8 cellular contexts compared by ENCODE assay signal in genomic region chr7:128236924-128237586, GRCh38. TPM values are rescaled to one million over a fixed set of nuclear protein-coding genes. Genes with fewer than 3 reads are reported as not detected.
DNase-seq lines count a peak whose midpoint lies in the region; ATAC-seq, FAIRE-seq and TF ChIP-seq lines count a peak whose summit lies in the region.

No MANE protein-coding gene starts in this region.

- H4K8ac ChIP-seq in neuronal stem cell (ENCODE audit: low read depth, low read length): no peak overlapping the region

- no peak overlapping the region for H3K23ac ChIP-seq in neuronal stem cell (ENCODE audit: low read depth, low read length, poor library complexity)

- CTCF ChIA-PET in GM12878 (lab: Yijun Ruan, JAX): no interaction called here

- TF ChIP-seq CTCF in DND-41 (IDR thresholded peaks at IDR 0.05; ENCODE audit: borderline replicate concordance, extremely low read depth, low read length, poor library complexity, severe bottlenecking): no peak
- TF ChIP-seq CTCF in GM12878 (IDR thresholded peaks at IDR 0.05 in 2 of 3, conservative IDR thresholded peaks at IDR 0.05 in 1 of 3; ENCODE audit: control insufficient read depth in 2 of 3, extremely low read depth in 1 of 3, insufficient read depth in 1 of 3, low read depth in 3 of 3, low read length in 3 of 3): no peak

- no peak overlapping the region for H3K4me2 ChIP-seq in DND-41 (ENCODE audit: insufficient read depth, low read length)
- no peak overlapping the region for H3K4me2 ChIP-seq in GM12878 (ENCODE audit: control insufficient read depth, insufficient read depth)
- H3K4me2 ChIP-seq in neuronal stem cell (ENCODE audit: insufficient read depth, low read length, poor library complexity, severe bottlenecking): no peak overlapping the region

- no TSS peak for BruUV-seq in GM12878 (replicated peaks; lab: Mats Ljungman, UMichigan)

- no peak for TF ChIP-seq POLR2A in GM12878 (IDR thresholded peaks at IDR 0.05; ENCODE audit: low read depth, low read length)

- H3K79me1 ChIP-seq in neuronal stem cell (ENCODE audit: low read depth, low read length): no peaks in the 10 kb centered on the region

- no peaks in the 10 kb centered on the region for H3K36me3 ChIP-seq in DND-41 (ENCODE audit: insufficient read depth, low read length)
- no peaks in the 10 kb centered on the region for H3K36me3 ChIP-seq in GM12878 (ENCODE audit: control insufficient read depth in 2 of 2, insufficient read depth in 2 of 2, low read length in 1 of 2)
- H3K36me3 ChIP-seq in neuronal stem cell (replicated peaks in 1 of 2; ENCODE audit: control insufficient read depth in 2 of 2, insufficient read depth in 2 of 2, low read length in 2 of 2): no peaks in the 10 kb centered on the region

- H3K79me2 ChIP-seq in DND-41 (ENCODE audit: insufficient read depth, low read length): no peaks in the 10 kb centered on the region
- H3K79me2 ChIP-seq in GM12878 (ENCODE audit: control insufficient read depth, insufficient read depth, low read length): no peaks in the 10 kb centered on the region

- POLR2A ChIA-PET in GM12878 (lab: Charles Lee): no interaction called here

- TF ChIP-seq RAD21 in GM12878 (IDR thresholded peaks at IDR 0.05; ENCODE audit: insufficient read depth, low read depth, low read length): no peak

- 50% methylated on average over 1 of the region's 1 CpG for WGBS in GM12878 (ENCODE audit: insufficient coverage, insufficient replicate concordance, low lambda C conversion rate, missing lambda C conversion rate)
- no CpG with 5 or more reads among the region's 1 CpG for WGBS in neuronal stem cell (ENCODE audit: extremely low coverage in 2 of 2, insufficient read length in 2 of 2, insufficient replicate concordance in 1 of 2), 2 donors

- no peak overlapping the region for H2AK5ac ChIP-seq in neuronal stem cell (ENCODE audit: low read depth, low read length)

- H3K27me3 ChIP-seq in DND-41 (ENCODE audit: insufficient read depth, low read length, poor library complexity): no peaks in the 10 kb centered on the region
- no peaks in the 10 kb centered on the region for H3K27me3 ChIP-seq in GM12878 (replicated peaks in 1 of 2; ENCODE audit: control insufficient read depth in 2 of 2, insufficient read depth in 2 of 2, low read length in 1 of 2)
- peaks cover 0 to 25% (median 0%) of the 10 kb centered on the region in 3 experiments for H3K27me3 ChIP-seq in neuronal stem cell (ENCODE audit: control insufficient read depth in 3 of 3, insufficient read depth in 3 of 3, low read depth in 1 of 3, low read length in 3 of 3)

- FAIRE-seq in GM12878 (lab: Jason Lieb, UNC): no peak

- peaks cover 9% of the 10 kb centered on the region for H3K4me1 ChIP-seq in DND-41 (ENCODE audit: insufficient read depth, low read length)
- no peaks in the 10 kb centered on the region for H3K4me1 ChIP-seq in GM12878 (ENCODE audit: control insufficient read depth, insufficient read depth, low read length)
- H3K4me1 ChIP-seq in neuronal stem cell (ENCODE audit: control insufficient read depth in 2 of 2, insufficient read depth in 1 of 2, low read depth in 1 of 2, low read length in 2 of 2): peaks cover 0 to 6% of the 10 kb centered on the region in 2 donors

- H2BK5ac ChIP-seq in neuronal stem cell (ENCODE audit: low read length): no peak overlapping the region

- no peak overlapping the region for H2BK15ac ChIP-seq in neuronal stem cell (ENCODE audit: low read length)

- no peak for TF ChIP-seq EP300 in GM12878 (IDR thresholded peaks at IDR 0.05; ENCODE audit: borderline replicate concordance in 1 of 2, control insufficient read depth in 1 of 2, low read depth in 2 of 2, low read length in 2 of 2)

- no peak overlapping the region for H3K4ac ChIP-seq in neuronal stem cell (ENCODE audit: low read length)

- H3K4me3 ChIP-seq in DND-41 (ENCODE audit: low read depth in 1 of 2, low read length in 2 of 2): no peak overlapping the region
- H3K4me3 ChIP-seq in GM12878: no peak overlapping the region
- H3K4me3 ChIP-seq in neuronal stem cell (ENCODE audit: low read length in 2 of 2): no peak overlapping the region

- ATAC-seq in DND-41 (ENCODE audit: insufficient read depth, low read depth) (peak; percentile 78), GM21786 (IDR thresholded peaks at IDR 0.05; ENCODE audit: unreplicated experiment) (peak; percentile 55), GM12878 (peak; percentile 75)

- in situ Hi-C loops in GM12878 (cut with MboI): no loop called here

- intact Hi-C loops in GM12878 (cut with micrococcal nuclease; ENCODE audit: unreplicated experiment): no loop called here

- DNase-seq in DND-41 (peak; percentile 26), NCI-H226 (peak; percentile 72), GM12878 (ENCODE audit: low read depth, low spot score) (peak; percentile 28), neuronal stem cell (ENCODE audit: low spot score) (no peak), midbrain (lab: John Stamatoyannopoulos, UW) (no peak), D341Med (ENCODE audit: low spot score) (no peak), ecto neural progenitor cell (ENCODE audit: low spot score) (no peak)

- H4K91ac ChIP-seq in neuronal stem cell (ENCODE audit: low read depth, low read length, poor library complexity): no peak overlapping the region

- no peak overlapping the region for H3K27ac ChIP-seq in DND-41 (ENCODE audit: low read length)
- H3K27ac ChIP-seq in GM12878 (ENCODE audit: control insufficient read depth, insufficient read depth): no peak overlapping the region
- H3K27ac ChIP-seq in neuronal stem cell (replicated peaks; ENCODE audit: low read length): no peak overlapping the region

- H3K9me3 ChIP-seq in DND-41 (ENCODE audit: insufficient read depth, low read length, severe bottlenecking) (peaks cover 14% of the 10 kb centered on the region), GM12878 (replicated peaks; ENCODE audit: control insufficient read depth, insufficient read depth, low read length) (peaks cover 4% of the 10 kb centered on the region; the same call in 2 of the 3 replicates), neuronal stem cell (replicated peaks in 1 of 2; ENCODE audit: control insufficient read depth in 2 of 2, insufficient read depth in 1 of 2, low read depth in 1 of 2, low read length in 2 of 2) (peaks cover 2 to 3% of the 10 kb centered on the region in 2 donors)

- no peak overlapping the region for H3K18ac ChIP-seq in neuronal stem cell (ENCODE audit: low read length)

- H3K14ac ChIP-seq in neuronal stem cell (ENCODE audit: low read length): no peak overlapping the region

- H2AFZ ChIP-seq in DND-41 (ENCODE audit: low read depth, low read length): peak overlapping the region; percentile 13; the same call in 1 of the 2 replicates
- peak overlapping the region; percentile 6; the same call in 1 of the 2 replicates for H2AFZ ChIP-seq in GM12878 (ENCODE audit: control insufficient read depth, low read depth, low read length)
- H2AFZ ChIP-seq in neuronal stem cell (ENCODE audit: low read length): peak overlapping the region; percentile 46

- H2BK12ac ChIP-seq in neuronal stem cell (ENCODE audit: low read length): no peak overlapping the region

- SMC1A ChIA-PET in GM12878 (lab: Charles Lee; ENCODE audit: uncharacterized antibody, unreplicated experiment): interaction anchor here (1.5 kb wide), 1 partner anchor 14 kb away, joined by 3 read pairs; no protein-coding TSS in a partner anchor

- no peak overlapping the region for H3K9ac ChIP-seq in DND-41 (ENCODE audit: low read depth, low read length)
- H3K9ac ChIP-seq in GM12878 (ENCODE audit: control insufficient read depth, insufficient read depth, low read length): no peak overlapping the region
- H3K9ac ChIP-seq in neuronal stem cell (ENCODE audit: low read depth, low read length, poor library complexity): no peak overlapping the region

- no peak overlapping the region for H2BK120ac ChIP-seq in neuronal stem cell (ENCODE audit: low read depth, low read length)

- H4K20me1 ChIP-seq in DND-41 (ENCODE audit: insufficient read depth, low read length) (no peaks in the 10 kb centered on the region), GM12878 (ENCODE audit: control insufficient read depth, insufficient read depth) (no peaks in the 10 kb centered on the region)

- RAD21 ChIA-PET in GM12878 (lab: Charles Lee; ENCODE audit: unreplicated experiment): no interaction called here

TF ChIP-seq in GM12878, 131 proteins besides CTCF, POLR2A, EP300 and RAD21 (continues in another document):
- TF ChIP-seq MXI1 (IDR thresholded peaks at IDR 0.05; ENCODE audit: low read depth, low read length) (no peak), PBX3 (IDR thresholded peaks at IDR 0.05; ENCODE audit: insufficient replicate concordance, low read depth, low read length) (no peak), RB1 (IDR thresholded peaks at IDR 0.05; ENCODE audit: borderline replicate concordance) (no peak), SPI1 (IDR thresholded peaks at IDR 0.05; ENCODE audit: borderline replicate concordance, insufficient read depth, low read depth, low read length) (no peak), SIN3A (IDR thresholded peaks at IDR 0.05; ENCODE audit: low read depth, low read length) (no peak)

RNA-seq across cellular contexts. Expression of gene LEP, which starts 4.0 kb away (rescaled TPM):
- total RNA-seq in GM12878 (2013; cell fraction: nucleolus; rRNA removed): not detected in 2 replicates
- total RNA-seq in GM12878 (2014; rRNA removed) (not detected in 2 replicates), GM12878 (2014; rRNA removed; fragmentation: Illumina TruSeq; extraction: Trizol) (not detected in 2 replicates), GM12878 (2021) (not detected in 2 replicates)
- not detected for polyA plus RNA-seq in GM12878 (2011; ENCODE audit: low read depth)
- polyA plus RNA-seq in GM12878 (2011; rRNA removed) (not detected in 2 replicates), GM12878 (2014; fragmentation: Illumina TruSeq; extraction: Trizol) (not detected in 2 replicates), GM12878 (2014; fragmentation: Nextera tagmentation; extraction: Ambion mirVana) (not detected), GM12878 (2014; rRNA removed) (not detected in 2 replicates), GM12878 (2016; fragmentation: Nextera tagmentation; extraction: Ambion mirVana) (not detected)
- polyA plus RNA-seq in GM12878 (2011; cell fraction: cytosol; rRNA removed): not detected in 2 replicates
- not detected in 2 replicates for polyA plus RNA-seq in GM12878 (2011; cell fraction: nucleus; rRNA removed)
- not detected in 2 replicates for polyA plus RNA-seq in GM12878 (2012)
- polyA minus RNA-seq in GM12878 (2011; rRNA and poly(A)+ RNA removed): not detected in 2 replicates
- polyA minus RNA-seq in GM12878 (2011; cell fraction: cytosol; rRNA and poly(A)+ RNA removed): not detected in 2 replicates
- polyA minus RNA-seq in GM12878 (2011; cell fraction: nucleus; rRNA and poly(A)+ RNA removed): not detected in 2 replicates
- polyA plus RNA-seq in neuronal stem cell (2013, experiment 1 of 2): not detected
- not detected for polyA plus RNA-seq in neuronal stem cell (2013, experiment 2 of 2)

Comparison
In these comparisons a context has a peak if more than half of its experiments do, and no peak if none do; other contexts are left out.
1. DNase-seq: peak in DND-41 (single experiment), NCI-H226 (single experiment) and GM12878 (single experiment); none in neuronal stem cell (single experiment), midbrain (single experiment), D341Med (single experiment) and ecto neural progenitor cell (single experiment).
2. Peak in every context shown above with its lines, with median percentiles within 50 percentile points of each other: ATAC-seq and H2AFZ ChIP-seq.